In the genomic region with DNA sequence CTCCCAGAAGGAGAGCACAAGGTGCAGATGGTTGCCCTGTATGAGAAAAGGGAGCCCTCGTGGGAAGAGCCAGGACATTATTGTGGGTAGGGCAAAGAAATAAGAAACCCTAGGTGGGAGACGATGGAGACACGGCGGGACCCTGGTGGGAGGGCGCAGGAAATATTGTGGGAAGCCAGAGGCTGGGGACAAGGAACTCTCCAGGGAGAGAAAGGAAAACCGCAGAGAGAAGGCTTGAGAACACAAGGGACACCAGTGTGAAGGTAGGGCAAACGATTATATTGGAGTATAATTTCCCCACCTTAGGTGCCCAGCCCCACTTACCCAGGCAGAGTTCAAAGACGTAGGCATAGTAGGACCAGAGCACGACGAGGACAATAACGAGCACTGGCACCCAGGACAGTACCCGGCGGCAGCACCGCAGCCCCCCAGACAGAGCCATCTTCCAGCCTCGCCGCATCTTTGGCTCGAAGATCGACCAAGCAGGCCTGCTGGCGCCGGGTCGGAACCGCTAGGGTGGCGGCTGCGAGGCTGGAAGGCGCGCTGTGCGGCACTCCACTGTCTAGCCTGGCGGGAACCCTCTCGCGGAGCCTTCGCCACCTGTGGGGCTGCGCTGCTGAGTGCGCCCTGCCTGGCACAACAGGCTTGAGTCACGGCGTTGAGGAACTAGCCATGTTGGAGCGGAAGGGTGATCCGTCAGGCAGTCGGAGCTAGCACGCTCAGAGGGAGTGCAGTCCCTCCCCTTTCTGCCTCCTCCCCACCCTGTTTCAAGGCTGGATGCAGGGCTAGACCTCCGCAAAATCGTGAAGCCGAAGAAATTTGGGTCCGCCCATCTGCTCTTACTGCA, we compare ENCODE assay signal across 7 cellular contexts. TPM values are rescaled to one million over a fixed set of nuclear protein-coding genes. Genes with fewer than 3 reads are reported as not detected.
DNase-seq lines count a peak whose midpoint lies in the region; ATAC-seq and TF ChIP-seq lines count a peak whose summit lies in the region.

A gene with protein sequence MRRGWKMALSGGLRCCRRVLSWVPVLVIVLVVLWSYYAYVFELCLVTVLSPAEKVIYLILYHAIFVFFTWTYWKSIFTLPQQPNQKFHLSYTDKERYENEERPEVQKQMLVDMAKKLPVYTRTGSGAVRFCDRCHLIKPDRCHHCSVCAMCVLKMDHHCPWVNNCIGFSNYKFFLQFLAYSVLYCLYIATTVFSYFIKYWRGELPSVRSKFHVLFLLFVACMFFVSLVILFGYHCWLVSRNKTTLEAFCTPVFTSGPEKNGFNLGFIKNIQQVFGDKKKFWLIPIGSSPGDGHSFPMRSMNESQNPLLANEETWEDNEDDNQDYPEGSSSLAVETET (minus strand): TSS at position 473 of the 847 bp plus-strand sequence. CDS start 13 bp downstream, at position 460.

- dilution Hi-C loops in mammary epithelial cell (cut with HindIII; ENCODE audit: low sequenced_read_pairs), result no loop called here

- in situ Hi-C loops in mammary epithelial cell (cut with MboI; ENCODE audit: low sequenced_read_pairs in 2 of 2), result no loop called here

- 0 out of 2 replicates have a peak, but pooled peaks cover 4% of the 10 kb centered on the region for H3K9me3 Mint-ChIP-seq in WTC11

- H3F3A ChIP-seq in smooth muscle cell (ENCODE audit: low read depth), result no peaks in the 10 kb centered on the region
- no peaks in the 10 kb centered on the region for H3F3A ChIP-seq in PC-9 (ENCODE audit: insufficient read depth, low read depth)

- H3K27me3 ChIP-seq in mammary epithelial cell (ENCODE audit: insufficient read depth, low read length) (peaks cover 4% of the 10 kb centered on the region), smooth muscle cell (ENCODE audit: low read depth) (no peaks in the 10 kb centered on the region), PC-9 (ENCODE audit: insufficient read depth, low read depth) (no peaks in the 10 kb centered on the region)

- 40% methylated on average over 12 of the region's 43 CpGs for WGBS in mammary epithelial cell (ENCODE audit: low coverage, missing lambda C conversion rate)
- WGBS in smooth muscle cell (ENCODE audit: low lambda C conversion rate), result 45% methylated on average over 43 of the region's 43 CpGs

- H3K9me3 ChIP-seq in KOPT-K1 (ENCODE audit: insufficient read depth, low read length, poor library complexity, severe bottlenecking) (no peaks in the 10 kb centered on the region), mammary epithelial cell (replicated peaks; ENCODE audit: insufficient read depth, low read length) (no peaks in the 10 kb centered on the region), smooth muscle cell (replicated peaks; ENCODE audit: low read depth) (no peaks in the 10 kb centered on the region), PC-9 (ENCODE audit: insufficient read depth, low read depth) (no peaks in the 10 kb centered on the region)

- POLR2A ChIA-PET in WTC11 (lab: Charles Lee), result no interaction called here
- POLR2A ChIA-PET in PC-9 (lab: Charles Lee; ENCODE audit: unreplicated experiment), result no interaction called here

- H3K4me1 ChIP-seq in mammary epithelial cell (ENCODE audit: insufficient read depth, low read length) (no peaks in the 10 kb centered on the region), smooth muscle cell (ENCODE audit: low read depth) (no peaks in the 10 kb centered on the region), PC-9 (replicated peaks; ENCODE audit: insufficient read depth) (no peaks in the 10 kb centered on the region)

- H3K9ac ChIP-seq in mammary epithelial cell (ENCODE audit: insufficient read depth, low read length) (no peak within 1 kb of the TSS), smooth muscle cell (ENCODE audit: low read depth) (no peak within 1 kb of the TSS)

- peak within 1 kb of the TSS; percentile 84 for H3K4me3 Mint-ChIP-seq in WTC11

- H4K20me1 ChIP-seq in mammary epithelial cell (ENCODE audit: insufficient read depth, low read length), result no peaks in the 10 kb centered on the region
- H4K20me1 ChIP-seq in smooth muscle cell (ENCODE audit: low read depth), result no peaks in the 10 kb centered on the region
- H4K20me1 ChIP-seq in PC-9 (ENCODE audit: insufficient read depth), result no peaks in the 10 kb centered on the region

- peak; percentile 88 for ATAC-seq in WTC11

- CTCF ChIA-PET in WTC11 (lab: Charles Lee) (no interaction called here), mammary epithelial cell (lab: Charles Lee; ENCODE audit: low non-redundant PET) (no interaction called here), PC-9 (lab: Charles Lee) (no interaction called here)

- BruUV-seq in mammary epithelial cell (replicated peaks; lab: Mats Ljungman, UMichigan) (no TSS peak), PC-9 (replicated peaks; lab: Mats Ljungman, UMichigan) (no TSS peak)

- peak within 1 kb of the TSS; percentile 69 for H3K27ac ChIP-seq in KOPT-K1 (ENCODE audit: low read depth, low read length, poor library complexity, severe bottlenecking)
- no peak within 1 kb of the TSS for H3K27ac ChIP-seq in mammary epithelial cell (ENCODE audit: insufficient read depth, low read depth, low read length)
- no peak within 1 kb of the TSS for H3K27ac ChIP-seq in smooth muscle cell (ENCODE audit: low read depth)
- H3K27ac ChIP-seq in PC-9, result no peak within 1 kb of the TSS

- DNase-seq in WTC11 (ENCODE audit: low spot score) (peak; percentile 53), mammary epithelial cell (no peak), inferior parietal cortex (ENCODE audit: extremely low spot score) (peak; percentile 40), smooth muscle cell (lab: John Stamatoyannopoulos, UW; ENCODE audit: unreplicated experiment) (no peak), NCI-H2029 (lab: John Stamatoyannopoulos, UW) (no peak), PC-9 (no peak)

- intact Hi-C loops in mammary epithelial cell (cut with micrococcal nuclease) (no loop called here), PC-9 (cut with micrococcal nuclease; ENCODE audit: unreplicated experiment) (no loop called here)

- H3K36me3 ChIP-seq in KOPT-K1 (ENCODE audit: insufficient read depth, low read length) (no peaks in the 10 kb centered on the region), mammary epithelial cell (ENCODE audit: insufficient read depth, low read length) (no peaks in the 10 kb centered on the region), smooth muscle cell (ENCODE audit: low read depth) (no peaks in the 10 kb centered on the region), PC-9 (ENCODE audit: low read depth) (no peaks in the 10 kb centered on the region)

- H3K79me2 ChIP-seq in mammary epithelial cell (ENCODE audit: insufficient read depth, low read length) (no peaks in the 10 kb centered on the region), smooth muscle cell (ENCODE audit: low read depth) (no peaks in the 10 kb centered on the region), PC-9 (ENCODE audit: low read depth) (no peaks in the 10 kb centered on the region)

- H3K27me3 Mint-ChIP-seq in WTC11 (ENCODE audit: low read depth), result no peaks in the 10 kb centered on the region; the same call in 1 of the 2 replicates

- H2AFZ ChIP-seq in mammary epithelial cell (ENCODE audit: low read depth, low read length) (peak within 1 kb of the TSS; percentile 85), smooth muscle cell (ENCODE audit: low read depth) (peak within 1 kb of the TSS; percentile 42), PC-9 (no peak within 1 kb of the TSS)

- no peaks in the 10 kb centered on the region for H3K36me3 Mint-ChIP-seq in WTC11

- no peaks in the 10 kb centered on the region for H3K9me2 ChIP-seq in PC-9 (ENCODE audit: insufficient read depth)

- H3K4me1 Mint-ChIP-seq in WTC11, result peaks cover 23% of the 10 kb centered on the region

- H3K4me2 ChIP-seq in mammary epithelial cell (ENCODE audit: insufficient read depth, low read depth, low read length) (peak within 1 kb of the TSS; percentile 73), smooth muscle cell (peak within 1 kb of the TSS; percentile 82), PC-9 (no peak within 1 kb of the TSS)

- H3K4me3 ChIP-seq in mammary epithelial cell (replicated peaks in 1 of 3; ENCODE audit: insufficient read depth in 1 of 3, low read depth in 2 of 3, low read length in 3 of 3) (peak within 1 kb of the TSS in 2 of 3 experiments; percentile 37 to 43), smooth muscle cell (peak within 1 kb of the TSS; percentile 40), PC-9 (no peak within 1 kb of the TSS)

- no peak within 1 kb of the TSS for H3K27ac Mint-ChIP-seq in WTC11

- no peak for TF ChIP-seq CTCF in WTC11 (IDR thresholded peaks at IDR 0.05)
- TF ChIP-seq CTCF in mammary epithelial cell (conservative IDR thresholded peaks at IDR 0.05 in 1 of 2, IDR thresholded peaks at IDR 0.05 in 1 of 2; ENCODE audit: extremely low read depth in 1 of 2, insufficient read depth in 1 of 2, low read depth in 1 of 2, low read length in 2 of 2), result no peak
- TF ChIP-seq CTCF in smooth muscle cell (IDR thresholded peaks at IDR 0.05; ENCODE audit: borderline replicate concordance, insufficient read depth, poor library complexity, severe bottlenecking), result no peak
- TF ChIP-seq CTCF in PC-9 (conservative IDR thresholded peaks at IDR 0.05), result no peak

TF ChIP-seq in WTC11, 78 proteins besides CTCF, POLR2A, EP300 and RAD21 (continues in another document):
- TF ChIP-seq OVOL2 (CRISPR knock-in tag; IDR thresholded peaks at IDR 0.05; ENCODE audit: borderline replicate concordance), result no peak

RNA-seq across cellular contexts. Expression of the gene that starts here (rescaled TPM):
- total RNA-seq in WTC11 (2021), result 1.5 to 2.0 TPM (median 1.9 TPM) in 3 replicates
- total RNA-seq in mammary epithelial cell, result under 1 TPM in 1 of 2 donors, not detected in 1; 0.33 TPM
- not detected for polyA plus RNA-seq in mammary epithelial cell
- not detected for polyA minus RNA-seq in mammary epithelial cell
- 0.13 TPM in 1 of 2 replicates, not detected in the other for total RNA-seq in smooth muscle cell
- polyA plus RNA-seq in smooth muscle cell, result not detected in 2 replicates
- not detected in 2 replicates for total RNA-seq in PC-9 (2021)

Comparison
In these comparisons a context has a peak if more than half of its experiments do, and no peak if none do; other contexts are left out.
1. DNase-seq: peak in WTC11 (single experiment) and inferior parietal cortex (single experiment); none in mammary epithelial cell (single experiment), smooth muscle cell (single experiment), NCI-H2029 (single experiment) and PC-9 (0 of 2).